8 cellular contexts compared by ENCODE assay signal in the genomic region with DNA sequence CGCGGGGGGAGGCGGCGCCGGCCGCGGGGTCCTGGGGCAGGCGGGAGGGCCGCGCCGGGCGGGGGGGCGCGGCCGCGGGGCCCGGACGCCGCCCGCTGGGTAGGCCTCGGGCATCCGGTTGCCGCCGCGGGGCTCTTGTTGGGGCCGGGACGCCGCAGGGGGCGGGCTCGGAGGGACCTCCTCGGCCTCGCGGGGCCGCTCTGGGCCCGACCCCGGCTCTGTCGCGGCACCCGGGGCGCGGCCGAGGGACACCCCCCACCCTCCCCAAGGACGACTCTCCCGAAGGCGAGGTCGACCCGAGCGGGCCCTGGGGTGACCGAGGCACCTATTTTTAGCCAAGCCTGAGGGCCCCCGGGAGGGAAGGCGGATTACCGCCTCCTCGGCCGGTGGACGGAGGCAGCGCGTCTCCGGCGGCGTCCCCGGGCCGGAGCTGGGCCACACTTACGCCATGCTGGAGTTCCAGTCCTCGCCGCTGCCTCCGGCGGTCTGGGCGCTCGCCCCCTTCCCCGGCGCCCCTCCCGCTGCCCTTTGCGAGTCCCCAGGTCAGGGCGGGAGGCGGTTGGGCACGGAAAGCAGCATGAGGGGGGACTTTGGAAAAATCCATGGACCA. TPM values are rescaled to one million over a fixed set of nuclear protein-coding genes. Genes with fewer than 3 reads are reported as not detected.
A peak's percentile ranks its signal among the peaks of the same experiment; 100 is the strongest.
DNase-seq lines count a peak whose midpoint lies in the region; TF ChIP-seq lines count a peak whose summit lies in the region.

No MANE protein-coding gene starts in this region.

- peaks cover 29% of the 10 kb centered on the region for H3K36me3 Mint-ChIP-seq in activated T-cell treated with anti-CD3 and anti-CD28 coated beads, Interleukin-2, amount 50 U/mL, for 24 hours (ENCODE audit: low read depth)
- H3K36me3 Mint-ChIP-seq in neural crest cell (ENCODE audit: low read depth): no peaks in the 10 kb centered on the region

- H3K4me3 Mint-ChIP-seq in activated T-cell treated with anti-CD3 and anti-CD28 coated beads, Interleukin-2, amount 50 U/mL, for 24 hours: peak overlapping the region; percentile 91
- peak overlapping the region; percentile 93 for H3K4me3 Mint-ChIP-seq in neural crest cell

- H3K27ac Mint-ChIP-seq in activated T-cell treated with anti-CD3 and anti-CD28 coated beads, Interleukin-2, amount 50 U/mL, for 24 hours: peak overlapping the region; percentile 95
- peak overlapping the region; percentile 43 for H3K27ac Mint-ChIP-seq in neural crest cell (ENCODE audit: unreplicated experiment)

- peak overlapping the region; percentile 86 for H3K4me3 ChIP-seq in GM12865 (ENCODE audit: low read depth, low read length)

- no peak for TF ChIP-seq CTCF in GM12865 (IDR thresholded peaks at IDR 0.05; ENCODE audit: insufficient read depth, low read depth, low read length, missing control alignments)
- peak; percentile 35 for TF ChIP-seq CTCF in neural crest cell (conservative IDR thresholded peaks at IDR 0.05)

- H3K27ac ChIP-seq in substantia nigra (ENCODE audit: low read depth, low read length, poor library complexity, severe bottlenecking): peak overlapping the region; percentile 74

- H3K9me3 Mint-ChIP-seq in activated T-cell treated with anti-CD3 and anti-CD28 coated beads, Interleukin-2, amount 50 U/mL, for 24 hours: no peaks in the 10 kb centered on the region
- no peaks in the 10 kb centered on the region for H3K9me3 Mint-ChIP-seq in neural crest cell

- no peaks in the 10 kb centered on the region for H3K27me3 Mint-ChIP-seq in activated T-cell treated with anti-CD3 and anti-CD28 coated beads, Interleukin-2, amount 50 U/mL, for 24 hours
- no peaks in the 10 kb centered on the region for H3K27me3 Mint-ChIP-seq in neural crest cell (ENCODE audit: low read depth)

- DNase-seq in GM12865 (ENCODE audit: low read depth) (peak; percentile 65), HCEC 1CT (peak; percentile 17), NCI-H1092 (lab: John Stamatoyannopoulos, UW) (peak; percentile 8), fibroblast of gingiva (ENCODE audit: low read depth) (peak; percentile 15), neural crest cell (ENCODE audit: low read depth, low spot score) (peak; percentile 34), substantia nigra (lab: John Stamatoyannopoulos, UW) (peak in 28 of 49 donors; percentile 7 to 77 (median 52)), SW 1271 (lab: John Stamatoyannopoulos, UW) (no peak)
- DNase-seq in activated T-cell treated with anti-CD3 and anti-CD28 coated beads, Interleukin-2, amount 50 U/mL, for 24 hours: peak; percentile 75

- peaks cover 39% of the 10 kb centered on the region for H3K4me1 Mint-ChIP-seq in activated T-cell treated with anti-CD3 and anti-CD28 coated beads, Interleukin-2, amount 50 U/mL, for 24 hours (ENCODE audit: low read depth)
- peaks cover 27% of the 10 kb centered on the region for H3K4me1 Mint-ChIP-seq in neural crest cell

RNA-seq across cellular contexts. Expression of a gene that starts 0.5 kb away (rescaled TPM):
- total RNA-seq in neural crest cell: 118 and 124 TPM in 2 replicates

Comparison
In these comparisons a context has a peak if more than half of its experiments do, and no peak if none do; other contexts are left out.
1. DNase-seq: peak in GM12865 (single experiment), HCEC 1CT (single experiment), NCI-H1092 (single experiment), activated T-cell treated with anti-CD3 and anti-CD28 coated beads, Interleukin-2, amount 50 U/mL, for 24 hours (single experiment), fibroblast of gingiva (single experiment), neural crest cell (single experiment) and substantia nigra (28 of 49); none in SW 1271 (0 of 2).